ENCODE assay signal across 1 cellular context in the genomic region with DNA sequence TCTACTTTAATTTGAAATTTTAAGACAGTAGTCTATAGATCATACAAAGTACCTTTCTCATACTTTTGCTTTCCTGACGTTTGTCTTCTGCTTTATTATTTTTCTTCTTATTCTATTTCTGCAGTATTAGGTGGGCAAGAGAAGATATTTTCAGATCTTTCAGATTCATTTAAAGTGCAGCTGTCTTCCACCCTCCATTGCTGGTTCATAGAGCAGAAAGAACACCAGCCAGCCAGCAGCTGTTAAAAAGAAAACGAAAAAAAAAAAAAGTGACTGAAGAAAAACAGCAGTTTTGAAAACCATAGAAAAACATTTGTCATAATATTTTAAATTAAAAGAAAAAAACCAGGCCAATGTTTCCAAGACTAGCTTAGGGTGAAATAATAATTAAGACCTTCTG.
TF ChIP-seq lines count a peak whose summit lies in the region.

No MANE protein-coding gene starts in this region.

TF ChIP-seq in IMR-90, 13 proteins besides CTCF, POLR2A, EP300 and RAD21:
- TF ChIP-seq BHLHE40 (IDR thresholded peaks at IDR 0.05; ENCODE audit: low read depth, low read length) (no peak), NFE2L2 (IDR thresholded peaks at IDR 0.05; ENCODE audit: low read depth, low read length) (no peak), MAFK (IDR thresholded peaks at IDR 0.05; ENCODE audit: low read depth, low read length) (no peak), RCOR1 (IDR thresholded peaks at IDR 0.05; ENCODE audit: insufficient replicate concordance, low read length) (no peak), SMC3 (IDR thresholded peaks at IDR 0.05; ENCODE audit: low read depth, low read length) (no peak), RFX5 (IDR thresholded peaks at IDR 0.05; ENCODE audit: low read depth, low read length) (no peak), MAZ (IDR thresholded peaks at IDR 0.05; ENCODE audit: borderline replicate concordance, low read depth, low read length) (no peak), MXI1 (IDR thresholded peaks at IDR 0.05; ENCODE audit: borderline replicate concordance, low read depth, low read length) (no peak), CEBPB (IDR thresholded peaks at IDR 0.05; ENCODE audit: low read depth, low read length) (no peak), FOS (IDR thresholded peaks at IDR 0.05; ENCODE audit: low read depth, low read length) (no peak), CHD1 (IDR thresholded peaks at IDR 0.05; ENCODE audit: low read depth, low read length) (no peak)
- TF ChIP-seq, protein P1, sequence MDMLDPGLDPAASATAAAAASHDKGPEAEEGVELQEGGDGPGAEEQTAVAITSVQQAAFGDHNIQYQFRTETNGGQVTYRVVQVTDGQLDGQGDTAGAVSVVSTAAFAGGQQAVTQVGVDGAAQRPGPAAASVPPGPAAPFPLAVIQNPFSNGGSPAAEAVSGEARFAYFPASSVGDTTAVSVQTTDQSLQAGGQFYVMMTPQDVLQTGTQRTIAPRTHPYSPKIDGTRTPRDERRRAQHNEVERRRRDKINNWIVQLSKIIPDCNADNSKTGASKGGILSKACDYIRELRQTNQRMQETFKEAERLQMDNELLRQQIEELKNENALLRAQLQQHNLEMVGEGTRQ (IDR thresholded peaks at IDR 0.05; ENCODE audit: low read depth, low read length) = no peak
- TF ChIP-seq, protein P2, sequence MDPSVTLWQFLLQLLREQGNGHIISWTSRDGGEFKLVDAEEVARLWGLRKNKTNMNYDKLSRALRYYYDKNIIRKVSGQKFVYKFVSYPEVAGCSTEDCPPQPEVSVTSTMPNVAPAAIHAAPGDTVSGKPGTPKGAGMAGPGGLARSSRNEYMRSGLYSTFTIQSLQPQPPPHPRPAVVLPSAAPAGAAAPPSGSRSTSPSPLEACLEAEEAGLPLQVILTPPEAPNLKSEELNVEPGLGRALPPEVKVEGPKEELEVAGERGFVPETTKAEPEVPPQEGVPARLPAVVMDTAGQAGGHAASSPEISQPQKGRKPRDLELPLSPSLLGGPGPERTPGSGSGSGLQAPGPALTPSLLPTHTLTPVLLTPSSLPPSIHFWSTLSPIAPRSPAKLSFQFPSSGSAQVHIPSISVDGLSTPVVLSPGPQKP (IDR thresholded peaks at IDR 0.05; ENCODE audit: borderline replicate concordance, low read depth, low read length) = no peak
TF ChIP-seq in IMR-90: peak in this region for 0.
